In the genomic region with DNA sequence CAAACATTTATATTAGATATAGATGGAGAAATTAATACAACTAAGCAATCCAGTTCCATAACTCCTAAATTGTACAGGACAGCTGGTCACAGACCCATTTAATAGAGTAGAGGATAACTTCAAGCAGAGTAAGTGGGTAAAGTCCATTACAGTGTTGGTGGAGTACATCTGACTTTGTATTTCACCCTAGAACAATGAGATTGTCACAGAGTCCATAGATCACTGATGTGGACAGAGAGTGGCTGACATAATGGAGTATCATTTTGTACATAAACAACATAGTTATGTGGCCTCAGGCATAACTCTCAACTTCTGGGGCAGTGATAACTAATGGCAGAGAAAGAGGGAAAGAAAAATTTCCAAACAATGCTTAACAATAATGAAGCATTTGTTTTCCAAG, we compare ENCODE assay signal across 28 cellular contexts.
"Had no signal": no experiment of that assay in that cellular context is flagged by ENCODE, and none has a peak within 500 bp of the region (broad histone marks: within the 10 kb centered on the region; RNA-seq: fewer than 3 reads in every experiment).

No MANE protein-coding gene starts in this region.

- FAIRE-seq: urothelium cell line had no signal

- H3K4me1 Mint-ChIP-seq: stimulated activated effector memory CD8-positive, alpha-beta T cell treated with anti-CD3 and anti-CD28 coated beads, Interleukin-12 subunit alpha, Interleukin-12 subunit beta, amount 100 ng/mL, for 72 hours; stimulated activated memory B cell treated with anti-CD40 and anti-IgM and Interleukin-4, amounts not matched to agents 10 μg/mL and 1 μg/mL and 100 μg/mL, for 72 hours; stimulated activated naive B cell treated with anti-CD40 and anti-IgM and Interleukin-4, amounts not matched to agents 10 μg/mL and 1 μg/mL and 100 μg/mL, for 72 hours; stimulated activated naive CD8-positive, alpha-beta T cell treated with anti-CD3 and anti-CD28 coated beads, Interleukin-15, amount 100 ng/mL, for 72 hours had no signal

- H3K9me3 ChIP-seq: stomach, suprapubic skin, testis, thoracic aorta, thyroid gland, tibial nerve, transverse colon, upper lobe of left lung, upper lobe of right lung, uterus, vagina had no signal

- H3K36me3 Mint-ChIP-seq: stimulated activated effector memory CD8-positive, alpha-beta T cell treated with anti-CD3 and anti-CD28 coated beads, Interleukin-12 subunit alpha, Interleukin-12 subunit beta, amount 100 ng/mL, for 72 hours; stimulated activated memory B cell treated with anti-CD40 and anti-IgM and Interleukin-4, amounts not matched to agents 10 μg/mL and 1 μg/mL and 100 μg/mL, for 72 hours; stimulated activated naive B cell treated with anti-CD40 and anti-IgM and Interleukin-4, amounts not matched to agents 10 μg/mL and 1 μg/mL and 100 μg/mL, for 72 hours; type B pancreatic cell had no signal

- H3K36me3 ChIP-seq: stomach, suprapubic skin, thoracic aorta, thyroid gland, tibial nerve, transverse colon, upper lobe of left lung, upper lobe of right lung, uterus, vagina had no signal

- DNase-seq: stimulated activated CD4-positive, alpha-beta T cell treated with anti-CD3 and anti-CD28 coated beads, Interleukin-2, amount 100 ng/mL, for 48 hours; stimulated activated CD4-positive, alpha-beta T cell treated with anti-CD3 and anti-CD28 coated beads, Interleukin-4, amount 100 ng/mL, for 1 hour; stimulated activated CD4-positive, alpha-beta T cell treated with anti-CD3 and anti-CD28 coated beads, Interleukin-4, amount 100 ng/mL, for 24 hours; stimulated activated CD4-positive, alpha-beta T cell treated with anti-CD3 and anti-CD28 coated beads, Interleukin-4, amount 100 ng/mL, for 4 hours; stimulated activated CD8-positive, alpha-beta memory T cell treated with anti-CD3 and anti-CD28 coated beads, Interleukin-4, amount 100 ng/mL, for 48 hours; stimulated activated naive B cell treated with anti-CD40 and anti-IgM and Interleukin-4, amounts not matched to agents 10 μg/mL and 1 μg/mL and 100 μg/mL, for 72 hours; stimulated activated naive CD4-positive, alpha-beta T cell; stimulated activated naive CD4-positive, alpha-beta T cell treated with Interleukin-2 at 50 U/mL for 16 hours; stimulated activated naive CD8-positive, alpha-beta T cell treated with anti-CD3 and anti-CD28 coated beads, Interleukin-15, amount 100 ng/mL, for 72 hours; stimulated activated naive CD8-positive, alpha-beta T cell treated with anti-CD3 and anti-CD28 coated beads, Interleukin-15, Interleukin-2, amounts not matched to agents 100 U/mL and 50 U/mL, for 24 hours; stomach; substantia nigra; testis; thyroid gland; transverse colon; trophoblast cell; upper lobe of left lung; upper lobe of right lung; uterus had no signal

- H3K27ac ChIP-seq: stomach, suprapubic skin, testis, thoracic aorta, thyroid gland, tibial nerve, transverse colon, upper lobe of left lung, upper lobe of right lung, uterus, vagina had no signal

- H3K4me3 Mint-ChIP-seq: stimulated activated effector memory CD8-positive, alpha-beta T cell treated with anti-CD3 and anti-CD28 coated beads, Interleukin-12 subunit alpha, Interleukin-12 subunit beta, amount 100 ng/mL, for 72 hours; stimulated activated memory B cell treated with anti-CD40 and anti-IgM and Interleukin-4, amounts not matched to agents 10 μg/mL and 1 μg/mL and 100 μg/mL, for 72 hours; stimulated activated naive B cell treated with anti-CD40 and anti-IgM and Interleukin-4, amounts not matched to agents 10 μg/mL and 1 μg/mL and 100 μg/mL, for 72 hours; stimulated activated naive CD8-positive, alpha-beta T cell treated with anti-CD3 and anti-CD28 coated beads, Interleukin-15, amount 100 ng/mL, for 72 hours; stimulated activated naive CD8-positive, alpha-beta T cell treated with anti-CD3 and anti-CD28 coated beads, Interleukin-15, Interleukin-2, amounts not matched to agents 100 ng/mL and 50 ng/mL, for 24 hours; type B pancreatic cell had no signal

- ATAC-seq: stimulated activated effector memory CD8-positive, alpha-beta T cell treated with anti-CD3 and anti-CD28 coated beads, Interleukin-12 subunit alpha, Interleukin-12 subunit beta, amount 100 ng/mL, for 72 hours; stimulated activated memory B cell treated with anti-CD40 and anti-IgM and Interleukin-4, amounts not matched to agents 10 μg/mL and 1 μg/mL and 100 μg/mL, for 72 hours; stimulated activated naive B cell treated with anti-CD40 and anti-IgM and Interleukin-4, amounts not matched to agents 10 μg/mL and 1 μg/mL and 100 μg/mL, for 72 hours; stimulated activated naive CD8-positive, alpha-beta T cell treated with anti-CD3 and anti-CD28 coated beads, Interleukin-15, amount 100 ng/mL, for 72 hours; stimulated activated naive CD8-positive, alpha-beta T cell treated with anti-CD3 and anti-CD28 coated beads, Interleukin-15, Interleukin-2, amounts not matched to agents 100 U/mL and 50 U/mL, for 24 hours; upper lobe of right lung had no signal

- H3K4me3 ChIP-seq: stomach, suprapubic skin, testis, thoracic aorta, thyroid gland, tibial nerve, transverse colon, upper lobe of left lung, upper lobe of right lung, uterus, vagina had no signal

- H3K4me1 ChIP-seq: stomach, suprapubic skin, thyroid gland, tibial nerve, transverse colon, upper lobe of left lung, upper lobe of right lung, uterus, vagina had no signal

- H3K27me3 ChIP-seq: stomach, suprapubic skin, testis, thyroid gland, tibial nerve, transverse colon, upper lobe of left lung, upper lobe of right lung, uterus, vagina had no signal

- H3K27me3 Mint-ChIP-seq: stimulated activated memory B cell treated with anti-CD40 and anti-IgM and Interleukin-4, amounts not matched to agents 10 μg/mL and 1 μg/mL and 100 μg/mL, for 72 hours; stimulated activated naive B cell treated with anti-CD40 and anti-IgM and Interleukin-4, amounts not matched to agents 10 μg/mL and 1 μg/mL and 100 μg/mL, for 72 hours; stimulated activated naive CD8-positive, alpha-beta T cell treated with anti-CD3 and anti-CD28 coated beads, Interleukin-15, amount 100 ng/mL, for 72 hours; stimulated activated naive CD8-positive, alpha-beta T cell treated with anti-CD3 and anti-CD28 coated beads, Interleukin-15, Interleukin-2, amounts not matched to agents 100 ng/mL and 50 ng/mL, for 24 hours had no signal

- H3K9me3 Mint-ChIP-seq: stimulated activated effector memory CD8-positive, alpha-beta T cell treated with anti-CD3 and anti-CD28 coated beads, Interleukin-12 subunit alpha, Interleukin-12 subunit beta, amount 100 ng/mL, for 72 hours; stimulated activated memory B cell treated with anti-CD40 and anti-IgM and Interleukin-4, amounts not matched to agents 10 μg/mL and 1 μg/mL and 100 μg/mL, for 72 hours; stimulated activated naive CD8-positive, alpha-beta T cell treated with anti-CD3 and anti-CD28 coated beads, Interleukin-15, amount 100 ng/mL, for 72 hours; stimulated activated naive CD8-positive, alpha-beta T cell treated with anti-CD3 and anti-CD28 coated beads, Interleukin-15, Interleukin-2, amounts not matched to agents 100 ng/mL and 50 ng/mL, for 24 hours; type B pancreatic cell had no signal
